In the genomic region with DNA sequence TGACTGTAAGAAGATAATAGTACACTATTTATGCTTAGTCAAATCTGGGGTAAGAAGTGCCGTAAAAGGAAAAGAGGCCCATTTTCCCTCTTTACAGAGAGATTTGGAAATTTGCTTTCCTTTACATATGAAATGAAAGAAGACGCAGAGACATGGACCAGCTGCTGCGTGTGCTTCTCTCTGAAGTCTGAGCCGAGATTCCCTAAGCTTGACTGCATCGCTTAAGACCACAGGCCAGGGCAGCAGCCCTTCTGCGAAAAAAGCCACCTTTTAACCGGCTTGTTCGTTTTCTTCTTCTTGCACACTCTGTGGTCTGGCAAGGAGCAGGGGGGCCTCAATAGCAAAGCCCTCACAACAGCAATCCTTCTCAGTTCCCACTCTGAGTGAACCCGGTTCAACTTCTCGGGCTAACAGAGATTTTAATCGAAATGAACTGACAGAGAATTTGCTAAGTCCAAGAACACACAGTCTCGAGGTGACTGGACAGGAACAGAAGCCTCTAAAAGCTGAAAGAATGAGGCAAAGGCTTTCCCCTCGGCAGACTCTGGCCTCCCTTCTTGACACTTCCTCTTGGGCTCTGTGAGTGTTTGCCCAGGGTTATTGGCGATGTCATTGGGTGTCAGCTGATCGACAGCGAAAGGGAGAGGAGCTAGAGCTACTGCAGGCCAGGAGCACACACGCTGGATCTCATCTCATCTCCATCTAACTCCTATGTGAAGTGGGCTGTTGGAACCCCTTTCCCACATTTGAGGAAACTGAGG, we compare ENCODE assay signal across 18 cellular contexts.
DNase-seq lines count a peak whose midpoint lies in the region; ATAC-seq and TF ChIP-seq lines count a peak whose summit lies in the region.
"Had no signal": no experiment of that assay in that cellular context is flagged by ENCODE, and none has a peak within 500 bp of the region (broad histone marks: within the 10 kb centered on the region; RNA-seq: fewer than 3 reads in every experiment).

No MANE protein-coding gene starts in this region.

- H3K9me3 Mint-ChIP-seq in immature natural killer cell: peaks cover 0 to 15% (median 4%) of the 10 kb centered on the region in 6 donors
- H3K9me3 Mint-ChIP-seq: CD8-positive, alpha-beta T cell had no signal

- no peak overlapping the region for H3K27ac ChIP-seq in colonic mucosa
- no peak overlapping the region for H3K27ac ChIP-seq in lower lobe of right lung
- H3K27ac ChIP-seq in stomach: peak overlapping the region in 3 of 5 donors; percentile 9 to 57 (median 34)
- H3K27ac ChIP-seq: pancreas had no signal

- H3K36me3 Mint-ChIP-seq in immature natural killer cell: no peaks in the 10 kb centered on the region
- H3K36me3 Mint-ChIP-seq: CD8-positive, alpha-beta T cell; T-cell had no signal

- intact Hi-C loops in colonic mucosa (cut with DNase I): no loop called here
- intact Hi-C loops in lower lobe of right lung (cut with DNase I): no loop called here
- intact Hi-C loops in stomach (cut with DNase I; ENCODE audit: low total_unique reads): no loop called here

- ATAC-seq in lower lobe of right lung (peak; percentile 52 to 71), HG03108 (IDR thresholded peaks at IDR 0.05; ENCODE audit: unreplicated experiment) (no peak)
- ATAC-seq: CD8-positive, alpha-beta T cell; T-cell had no signal

- H3K4me1 Mint-ChIP-seq in immature natural killer cell: no peaks in the 10 kb centered on the region
- H3K4me1 Mint-ChIP-seq: T-cell had no signal

- H3K9me3 ChIP-seq in colonic mucosa: no peaks in the 10 kb centered on the region
- H3K9me3 ChIP-seq in lower lobe of right lung: no peaks in the 10 kb centered on the region
- no peaks in the 10 kb centered on the region for H3K9me3 ChIP-seq in stomach
- H3K9me3 ChIP-seq: pancreas had no signal

- no peak for TF ChIP-seq EP300 in stomach (IDR thresholded peaks at IDR 0.05)

- H3K4me3 ChIP-seq in colonic mucosa (no peak overlapping the region), lower lobe of right lung (no peak overlapping the region), stomach (no peak overlapping the region)
- H3K4me3 ChIP-seq: pancreas had no signal

- no peak for TF ChIP-seq CTCF in colonic mucosa (IDR thresholded peaks at IDR 0.05)
- no peak for TF ChIP-seq CTCF in lower lobe of right lung (IDR thresholded peaks at IDR 0.05)
- TF ChIP-seq CTCF in stomach (IDR thresholded peaks at IDR 0.05): no peak

- H3K4me1 ChIP-seq in colonic mucosa (no peaks in the 10 kb centered on the region), lower lobe of right lung (peaks cover 6% of the 10 kb centered on the region), stomach (no peaks in the 10 kb centered on the region)
- H3K4me1 ChIP-seq: pancreas had no signal

- H3K9ac ChIP-seq in colonic mucosa (ENCODE audit: low read depth in 2 of 2, low read length in 2 of 2): no peak overlapping the region

- H3K27me3 Mint-ChIP-seq in immature natural killer cell (ENCODE audit: low read depth in 3 of 3): peaks cover 0 to 2% (median 0%) of the 10 kb centered on the region in 3 donors
- H3K27me3 Mint-ChIP-seq: T-cell had no signal

- TF ChIP-seq POLR2A in stomach (IDR thresholded peaks at IDR 0.05): no peak

- no peak overlapping the region for H3K27ac Mint-ChIP-seq in immature natural killer cell
- H3K27ac Mint-ChIP-seq: CD8-positive, alpha-beta T cell; T-cell had no signal

- no peak overlapping the region for H3K4me3 Mint-ChIP-seq in immature natural killer cell
- H3K4me3 Mint-ChIP-seq: CD8-positive, alpha-beta T cell; T-cell had no signal

- WGBS in stomach, 5 donors: 58 to 83% (median 76%) methylated on average over 17 of the region's 17 CpGs

- peak; percentile 20 to 38 for DNase-seq in Kasumi-1 (lab: John Stamatoyannopoulos, UW)
- DNase-seq in colonic mucosa: peak; percentile 49
- no peak for DNase-seq in lower lobe of right lung
- no peak for DNase-seq in stomach
- no peak for DNase-seq in NCI-H1417 treated with DMSO at 0.1 percent for 48 hours (lab: John Stamatoyannopoulos, UW)
- no peak for DNase-seq in cerebellar cortex (ENCODE audit: low spot score)
- DNase-seq in immature natural killer cell: no peak
- DNase-seq: activated T-cell treated with anti-CD3 and anti-CD28 coated beads, Interleukin-2, amount 50 U/mL, for 48 hours; anterior cingulate cortex; CD8-positive, alpha-beta T cell; glutamatergic neuron; Karpas-422; OCI-M1; stimulated activated CD4-positive, alpha-beta T cell treated with anti-CD3 and anti-CD28 coated beads, Interleukin-2, amount 100 ng/mL, for 48 hours; stimulated activated naive CD4-positive, alpha-beta T cell; T-cell had no signal

- no peaks in the 10 kb centered on the region for H3K27me3 ChIP-seq in colonic mucosa
- no peaks in the 10 kb centered on the region for H3K27me3 ChIP-seq in lower lobe of right lung (ENCODE audit: low read depth)
- H3K27me3 ChIP-seq in stomach: no peaks in the 10 kb centered on the region
- H3K27me3 ChIP-seq: pancreas had no signal

- H3K36me3 ChIP-seq in colonic mucosa: no peaks in the 10 kb centered on the region
- H3K36me3 ChIP-seq in lower lobe of right lung: no peaks in the 10 kb centered on the region
- no peaks in the 10 kb centered on the region for H3K36me3 ChIP-seq in stomach
- H3K36me3 ChIP-seq: pancreas had no signal

Comparison
In these comparisons a context has a peak if more than half of its experiments do, and no peak if none do; other contexts are left out.
1. DNase-seq: peak in Kasumi-1 (2 of 2) and colonic mucosa (single experiment); none in lower lobe of right lung (single experiment), stomach (single experiment), NCI-H1417 treated with DMSO at 0.1 percent for 48 hours (single experiment), cerebellar cortex (single experiment) and immature natural killer cell (0 of 3).
2. H3K27ac ChIP-seq: peak in stomach (3 of 5); none in colonic mucosa (single experiment) and lower lobe of right lung (single experiment).